1 cellular context compared by ENCODE assay signal in the genomic region with DNA sequence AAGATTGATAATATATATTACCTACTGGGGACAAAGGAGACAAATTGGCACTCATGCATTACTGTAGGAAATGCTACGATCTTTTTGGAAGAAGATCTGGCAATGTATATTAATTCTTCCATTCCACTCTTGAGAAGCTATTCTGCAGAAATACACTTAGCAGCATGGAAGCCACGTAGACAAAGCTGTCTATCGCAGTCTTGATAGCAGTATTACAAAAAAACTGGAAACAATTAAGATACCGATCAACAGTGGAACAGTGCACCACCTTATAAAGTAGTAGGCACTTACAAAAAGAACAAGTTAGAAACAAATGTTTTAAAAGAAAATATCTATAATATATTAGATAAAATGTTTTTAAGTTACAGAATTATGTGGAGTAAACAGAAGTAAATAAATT.
TF ChIP-seq lines count a peak whose summit lies in the region.

No MANE protein-coding gene starts in this region.

TF ChIP-seq in SK-N-SH treated with all-trans-retinoic acid at 6 μM for 48 hours, 23 proteins besides CTCF, POLR2A, EP300 and RAD21 (continued from another document):
- no peak for TF ChIP-seq PATZ1 (CRISPR knock-in tag; IDR thresholded peaks at IDR 0.05; ENCODE audit: borderline replicate concordance)
- no peak for TF ChIP-seq GLIS3 (CRISPR knock-in tag; IDR thresholded peaks at IDR 0.05)
